ENCODE assay signal across 18 cellular contexts in genomic region chr15:50791537-50791885, GRCh38. TPM values are rescaled to one million over a fixed set of nuclear protein-coding genes. Genes with fewer than 3 reads are reported as not detected.
A peak's percentile ranks its signal among the peaks of the same experiment; 100 is the strongest.
DNase-seq lines count a peak whose midpoint lies in the region; ATAC-seq, FAIRE-seq and TF ChIP-seq lines count a peak whose summit lies in the region.
"Had no signal": no experiment of that assay in that cellular context is flagged by ENCODE, and none has a peak within 500 bp of the region (broad histone marks: within the 10 kb centered on the region; RNA-seq: fewer than 3 reads in every experiment).

No MANE protein-coding gene starts in this region.

- H3K9ac ChIP-seq in duodenal mucosa (ENCODE audit: low read depth in 1 of 2, low read length in 2 of 2) (peak overlapping the region in 1 of 2 donors; percentile 27), mucosa of rectum (ENCODE audit: low read depth in 1 of 2, low read length in 2 of 2) (peak overlapping the region; percentile 35 to 44)
- H3K9ac ChIP-seq: BLaER1 had no signal

- H3K9me3 ChIP-seq in duodenal mucosa (ENCODE audit: control insufficient read depth in 1 of 2, low read length in 2 of 2) (no peaks in the 10 kb centered on the region), mucosa of rectum (ENCODE audit: control insufficient read depth in 2 of 2, low read length in 2 of 2) (no peaks in the 10 kb centered on the region), small intestine (ENCODE audit: control insufficient read depth, low read depth) (no peaks in the 10 kb centered on the region)
- H3K9me3 ChIP-seq: BLaER1 had no signal

- no peak overlapping the region for H3K4me3 Mint-ChIP-seq in activated CD8-positive, alpha-beta memory T cell treated with anti-CD3 and anti-CD28 coated beads, Interleukin-2, amount 10 ng/mL, durations not matched to agents 7 days and 5 days
- H3K4me3 Mint-ChIP-seq in Calu3 (ENCODE audit: low read depth, unreplicated experiment), result no peak overlapping the region
- H3K4me3 Mint-ChIP-seq: CD8-positive, alpha-beta memory T cell; IgD-negative memory B cell had no signal

- FAIRE-seq in small intestine (lab: Jason Lieb, UNC), result no peak
- FAIRE-seq: GM12878, GM18507 had no signal

- ATAC-seq in activated CD8-positive, alpha-beta memory T cell treated with anti-CD3 and anti-CD28 coated beads, Interleukin-2, amount 10 ng/mL, durations not matched to agents 7 days and 5 days, result no peak
- no peak for ATAC-seq in HG03565 (IDR thresholded peaks at IDR 0.05; ENCODE audit: unreplicated experiment)
- ATAC-seq in HG03520 (IDR thresholded peaks at IDR 0.05; ENCODE audit: unreplicated experiment), result no peak
- ATAC-seq: GM12878 had no signal

- peak; percentile 22 for DNase-seq in activated CD8-positive, alpha-beta memory T cell treated with anti-CD3 and anti-CD28 coated beads, Interleukin-2, amount 50 U/mL, for 48 hours
- no peak for DNase-seq in activated CD8-positive, alpha-beta memory T cell treated with anti-CD3 and anti-CD28 coated beads, Interleukin-2, amount 10 ng/mL, durations not matched to agents 7 days and 5 days
- DNase-seq in small intestine, result peak; percentile 82
- no peak for DNase-seq in Calu3
- DNase-seq: 8988T; AML-193; CD8-positive, alpha-beta memory T cell; DMS 273 treated with DMSO at 0.1 percent for 48 hours; DMS79; H7 had no signal

- no peaks in the 10 kb centered on the region for H3K4me1 Mint-ChIP-seq in activated CD8-positive, alpha-beta memory T cell treated with anti-CD3 and anti-CD28 coated beads, Interleukin-2, amount 10 ng/mL, durations not matched to agents 7 days and 5 days
- H3K4me1 Mint-ChIP-seq in Calu3 (ENCODE audit: low read depth, unreplicated experiment), result no peaks in the 10 kb centered on the region
- H3K4me1 Mint-ChIP-seq: CD8-positive, alpha-beta memory T cell; IgD-negative memory B cell had no signal

- no peak overlapping the region for H3K27ac Mint-ChIP-seq in activated CD8-positive, alpha-beta memory T cell treated with anti-CD3 and anti-CD28 coated beads, Interleukin-2, amount 10 ng/mL, durations not matched to agents 7 days and 5 days
- no peak overlapping the region for H3K27ac Mint-ChIP-seq in Calu3 (ENCODE audit: unreplicated experiment)
- H3K27ac Mint-ChIP-seq: CD8-positive, alpha-beta memory T cell; IgD-negative memory B cell had no signal

- intact Hi-C loops in Calu3 (cut with micrococcal nuclease; ENCODE audit: unreplicated experiment), result no loop called here

- H3K27me3 Mint-ChIP-seq in activated CD8-positive, alpha-beta memory T cell treated with anti-CD3 and anti-CD28 coated beads, Interleukin-2, amount 10 ng/mL, durations not matched to agents 7 days and 5 days, result no peaks in the 10 kb centered on the region
- no peaks in the 10 kb centered on the region for H3K27me3 Mint-ChIP-seq in Calu3 (ENCODE audit: unreplicated experiment)

- H3K4me3 ChIP-seq in duodenal mucosa (ENCODE audit: low read depth in 1 of 2, low read length in 2 of 2) (no peak overlapping the region), mucosa of rectum (ENCODE audit: low read length in 2 of 2) (peak overlapping the region in 1 of 2 donors; percentile 20), small intestine (ENCODE audit: low read depth in 1 of 2, low read length in 2 of 2) (no peak overlapping the region)
- H3K4me3 ChIP-seq: BLaER1, GM12878 had no signal

- TF ChIP-seq CTCF in Calu3 (IDR thresholded peaks at IDR 0.05; ENCODE audit: unreplicated experiment), result no peak

- CTCF ChIA-PET in activated CD8-positive, alpha-beta memory T cell treated with anti-CD3 and anti-CD28 coated beads, Interleukin-2, amount 10 ng/mL, durations not matched to agents 7 days and 5 days (lab: Charles Lee), result no interaction called here
- CTCF ChIA-PET in Calu3 (lab: Charles Lee), result interaction anchor here (0.7 kb wide), 1 partner anchor 26 kb away, joined by 3 read pairs; the partner anchor contains the start of gene SPPL2A

- H3K27me3 ChIP-seq in duodenal mucosa (ENCODE audit: control insufficient read depth in 1 of 2, insufficient read depth in 2 of 2, low read length in 2 of 2), result no peaks in the 10 kb centered on the region
- no peaks in the 10 kb centered on the region for H3K27me3 ChIP-seq in mucosa of rectum (ENCODE audit: control insufficient read depth in 2 of 2, insufficient read depth in 2 of 2, low read length in 2 of 2)
- H3K27me3 ChIP-seq in small intestine (ENCODE audit: control insufficient read depth in 2 of 2, insufficient read depth in 2 of 2, low read length in 2 of 2), result no peaks in the 10 kb centered on the region
- H3K27me3 ChIP-seq: BLaER1 had no signal

- no peaks in the 10 kb centered on the region for H3K36me3 Mint-ChIP-seq in activated CD8-positive, alpha-beta memory T cell treated with anti-CD3 and anti-CD28 coated beads, Interleukin-2, amount 10 ng/mL, durations not matched to agents 7 days and 5 days
- no peaks in the 10 kb centered on the region for H3K36me3 Mint-ChIP-seq in Calu3 (ENCODE audit: insufficient read depth, unreplicated experiment)
- H3K36me3 Mint-ChIP-seq: CD8-positive, alpha-beta memory T cell had no signal

- no peaks in the 10 kb centered on the region for H3K36me3 ChIP-seq in duodenal mucosa (ENCODE audit: control insufficient read depth in 1 of 2, insufficient read depth in 2 of 2, low read length in 2 of 2)
- no peaks in the 10 kb centered on the region for H3K36me3 ChIP-seq in mucosa of rectum (ENCODE audit: control insufficient read depth in 2 of 2, insufficient read depth in 2 of 2, low read length in 2 of 2)
- H3K36me3 ChIP-seq in small intestine (ENCODE audit: control insufficient read depth in 2 of 2, insufficient read depth in 2 of 2, low read length in 2 of 2), result no peaks in the 10 kb centered on the region
- H3K36me3 ChIP-seq: BLaER1 had no signal

- H3K27ac ChIP-seq in duodenal mucosa (ENCODE audit: low read depth, low read length), result peak overlapping the region; percentile 33
- H3K27ac ChIP-seq in mucosa of rectum (ENCODE audit: low read depth in 2 of 2, low read length in 2 of 2), result peak overlapping the region; percentile 86 to 90
- H3K27ac ChIP-seq in small intestine (ENCODE audit: low read depth in 1 of 2, low read length in 1 of 2), result peak overlapping the region in 1 of 2 donors; percentile 66
- H3K27ac ChIP-seq: BLaER1 had no signal

- peaks cover 19 to 24% of the 10 kb centered on the region in 2 donors for H3K4me1 ChIP-seq in duodenal mucosa (ENCODE audit: control insufficient read depth in 1 of 2, insufficient read depth in 2 of 2, low read length in 2 of 2)
- peaks cover 17 to 36% of the 10 kb centered on the region in 2 donors for H3K4me1 ChIP-seq in mucosa of rectum (ENCODE audit: control insufficient read depth in 2 of 2, insufficient read depth in 2 of 2, low read length in 2 of 2)
- H3K4me1 ChIP-seq in small intestine (ENCODE audit: control insufficient read depth in 2 of 2, insufficient read depth in 1 of 2, low read depth in 1 of 2, low read length in 1 of 2), result no peaks in the 10 kb centered on the region
- H3K4me1 ChIP-seq: BLaER1 had no signal

- no peaks in the 10 kb centered on the region for H3K9me3 Mint-ChIP-seq in activated CD8-positive, alpha-beta memory T cell treated with anti-CD3 and anti-CD28 coated beads, Interleukin-2, amount 10 ng/mL, durations not matched to agents 7 days and 5 days (ENCODE audit: low read depth)
- peaks cover 2% of the 10 kb centered on the region for H3K9me3 Mint-ChIP-seq in Calu3 (ENCODE audit: low read depth, unreplicated experiment)
- H3K9me3 Mint-ChIP-seq: CD8-positive, alpha-beta memory T cell; IgD-negative memory B cell had no signal

- no TSS peak for BruUV-seq in Calu3 (replicated peaks; lab: Mats Ljungman, UMichigan)

- WGBS in small intestine, 3 donors, result 22 to 61% (median 40%) methylated on average over 3 of the region's 3 CpGs

RNA-seq across cellular contexts. Expression of gene SPPL2A, which starts 26.0 kb away (rescaled TPM):
- total RNA-seq in activated CD8-positive, alpha-beta memory T cell treated with anti-CD3 and anti-CD28 coated beads, Interleukin-2, amount 10 ng/mL, durations not matched to agents 7 days and 5 days, result 100 to 1,000 TPM in 1 of 2 experiments, 10 to 100 TPM in 1; 76.8 to 108 TPM
- polyA plus RNA-seq in small intestine, result 10 to 100 TPM; 43.2 to 62.3 (median 44.6) TPM
- 96.5 and 115 TPM in 2 replicates for total RNA-seq in Calu3 (2022)

Comparison
In these comparisons a context has a peak if more than half of its experiments do, and no peak if none do; other contexts are left out.
1. DNase-seq: peak in activated CD8-positive, alpha-beta memory T cell treated with anti-CD3 and anti-CD28 coated beads, Interleukin-2, amount 50 U/mL, for 48 hours (single experiment) and small intestine (single experiment); none in activated CD8-positive, alpha-beta memory T cell treated with anti-CD3 and anti-CD28 coated beads, Interleukin-2, amount 10 ng/mL, durations not matched to agents 7 days and 5 days (single experiment) and Calu3 (single experiment).